8 cellular contexts compared by ENCODE assay signal in the genomic region with DNA sequence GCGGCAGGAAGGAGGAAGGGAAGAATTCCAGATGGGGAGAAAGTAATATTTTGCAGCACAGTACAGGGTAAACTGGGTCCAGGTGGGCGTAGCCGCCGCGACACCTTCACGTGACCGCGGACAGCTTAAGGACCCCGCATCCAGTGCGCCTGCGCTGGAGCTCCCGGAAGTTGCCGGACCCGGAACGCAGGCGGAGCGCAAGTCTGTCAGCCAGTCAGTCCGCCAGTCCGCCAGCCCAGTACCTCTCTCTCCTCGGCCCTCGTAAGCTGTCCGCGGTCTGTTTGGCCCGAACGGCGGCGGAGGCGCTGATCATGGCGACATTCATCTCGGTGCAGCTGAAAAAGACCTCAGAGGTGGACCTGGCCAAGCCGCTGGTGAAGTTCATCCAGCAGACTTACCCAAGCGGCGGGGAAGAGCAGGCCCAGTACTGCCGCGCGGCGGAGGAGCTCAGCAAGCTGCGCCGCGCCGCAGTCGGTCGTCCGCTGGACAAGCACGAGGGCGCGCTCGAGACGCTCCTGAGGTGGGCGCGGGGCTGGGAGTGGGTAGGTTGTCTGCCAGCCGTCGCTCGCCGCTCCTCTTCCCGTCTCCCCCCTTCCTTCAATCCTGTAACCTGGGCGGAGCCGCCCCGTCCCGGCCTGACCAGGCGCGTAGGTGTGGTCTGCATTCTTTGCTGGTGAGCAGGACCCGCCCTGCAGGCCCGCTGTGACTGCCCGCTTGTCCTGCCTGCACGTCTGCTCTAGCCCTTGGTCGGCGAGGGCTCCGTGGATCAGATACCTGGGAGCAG. TPM values are rescaled to one million over a fixed set of nuclear protein-coding genes. Genes with fewer than 3 reads are reported as not detected.
DNase-seq lines count a peak whose midpoint lies in the region; ATAC-seq and TF ChIP-seq lines count a peak whose summit lies in the region.

A gene with protein sequence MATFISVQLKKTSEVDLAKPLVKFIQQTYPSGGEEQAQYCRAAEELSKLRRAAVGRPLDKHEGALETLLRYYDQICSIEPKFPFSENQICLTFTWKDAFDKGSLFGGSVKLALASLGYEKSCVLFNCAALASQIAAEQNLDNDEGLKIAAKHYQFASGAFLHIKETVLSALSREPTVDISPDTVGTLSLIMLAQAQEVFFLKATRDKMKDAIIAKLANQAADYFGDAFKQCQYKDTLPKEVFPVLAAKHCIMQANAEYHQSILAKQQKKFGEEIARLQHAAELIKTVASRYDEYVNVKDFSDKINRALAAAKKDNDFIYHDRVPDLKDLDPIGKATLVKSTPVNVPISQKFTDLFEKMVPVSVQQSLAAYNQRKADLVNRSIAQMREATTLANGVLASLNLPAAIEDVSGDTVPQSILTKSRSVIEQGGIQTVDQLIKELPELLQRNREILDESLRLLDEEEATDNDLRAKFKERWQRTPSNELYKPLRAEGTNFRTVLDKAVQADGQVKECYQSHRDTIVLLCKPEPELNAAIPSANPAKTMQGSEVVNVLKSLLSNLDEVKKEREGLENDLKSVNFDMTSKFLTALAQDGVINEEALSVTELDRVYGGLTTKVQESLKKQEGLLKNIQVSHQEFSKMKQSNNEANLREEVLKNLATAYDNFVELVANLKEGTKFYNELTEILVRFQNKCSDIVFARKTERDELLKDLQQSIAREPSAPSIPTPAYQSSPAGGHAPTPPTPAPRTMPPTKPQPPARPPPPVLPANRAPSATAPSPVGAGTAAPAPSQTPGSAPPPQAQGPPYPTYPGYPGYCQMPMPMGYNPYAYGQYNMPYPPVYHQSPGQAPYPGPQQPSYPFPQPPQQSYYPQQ (plus strand): TSS at position 213 of the 784 bp plus-strand sequence. CDS start 99 bp downstream, at position 312.

- TF ChIP-seq CTCF in CD14-positive monocyte (IDR thresholded peaks at IDR 0.05) (peak; percentile 12), liver (IDR thresholded peaks at IDR 0.05; ENCODE audit: low read depth, low read length, missing input control) (no peak)

- H3K9me3 ChIP-seq in liver (ENCODE audit: control insufficient read depth in 4 of 4, low read length in 3 of 4), result no peaks in the 10 kb centered on the region

- peak; percentile 94 for ATAC-seq in GM19324 (IDR thresholded peaks at IDR 0.05; ENCODE audit: low FRiP score, unreplicated experiment)
- peak; percentile 70 for ATAC-seq in HG03469 (IDR thresholded peaks at IDR 0.05; ENCODE audit: unreplicated experiment)

- H3K4me1 ChIP-seq in liver (ENCODE audit: control insufficient read depth in 4 of 4, insufficient read depth in 4 of 4, low read length in 3 of 4), result peaks cover 6 to 41% (median 25%) of the 10 kb centered on the region in 4 donors

- H3K27ac ChIP-seq in liver (ENCODE audit: low read depth in 1 of 2, low read length in 2 of 2), result peak within 1 kb of the TSS; percentile 92 to 95

- H3K9me3 Mint-ChIP-seq in CD14-positive monocyte, result no peaks in the 10 kb centered on the region

- H3K4me3 ChIP-seq in liver (ENCODE audit: low read depth in 1 of 3, low read length in 3 of 3), result peak within 1 kb of the TSS; percentile 80 to 94 (median 85)

- H3K36me3 Mint-ChIP-seq in CD14-positive monocyte, result peaks cover 7 to 15% of the 10 kb centered on the region in 2 donors

- intact Hi-C loops in CD14-positive monocyte (cut with micrococcal nuclease), result loop anchor here in 1 of 2 donors (10.0 kb wide), 1 partner anchor 134 kb away; no protein-coding TSS in a partner anchor

- peak; percentile 91 for DNase-seq in CD14-positive monocyte (ENCODE audit: low spot score)
- DNase-seq in NCI-H748 treated with DMSO at 0.1 percent for 48 hours (lab: John Stamatoyannopoulos, UW), result peak; percentile 65
- DNase-seq in activated CD4-positive, alpha-beta T cell treated with anti-CD3 and anti-CD28 coated beads, Interleukin-2, amount 50 U/mL, for 4 hours, result peak; percentile 77 to 80
- peak; percentile 95 for DNase-seq in dermis blood vessel endothelial cell
- DNase-seq in stimulated activated CD4-positive, alpha-beta T cell treated with anti-CD3 and anti-CD28 coated beads, Interleukin-4, amount 100 ng/mL, for 24 hours, result peak; percentile 92

- H3K9ac ChIP-seq in liver (ENCODE audit: low read depth in 1 of 2, low read length in 2 of 2), result peak within 1 kb of the TSS; percentile 71 to 75

- H3K27me3 Mint-ChIP-seq in CD14-positive monocyte (ENCODE audit: low read depth in 3 of 3), result no peaks in the 10 kb centered on the region

- under 1% methylated on average over 69 of the region's 69 CpGs for WGBS in liver

- H3K4me3 Mint-ChIP-seq in CD14-positive monocyte, result peak within 1 kb of the TSS; percentile 92 to 99

- TF ChIP-seq RAD21 in liver (IDR thresholded peaks at IDR 0.05), result peak in 1 of 2 donors; percentile 14

- H3K36me3 ChIP-seq in liver (ENCODE audit: control insufficient read depth in 4 of 4, insufficient read depth in 3 of 4, low read depth in 1 of 4, low read length in 3 of 4), result no peaks in the 10 kb centered on the region

- peak within 1 kb of the TSS; percentile 96 to 99 (median 98) for H3K27ac Mint-ChIP-seq in CD14-positive monocyte

- no peaks in the 10 kb centered on the region for H3K27me3 ChIP-seq in liver (ENCODE audit: control insufficient read depth in 4 of 4, insufficient read depth in 4 of 4, low read length in 3 of 4)

- H3K4me1 Mint-ChIP-seq in CD14-positive monocyte, result peaks cover 54% of the 10 kb centered on the region

TF ChIP-seq in liver, 16 proteins besides CTCF, POLR2A, EP300 and RAD21:
- TF ChIP-seq HNF4G (IDR thresholded peaks at IDR 0.05) (no peak), TAF1 (conservative IDR thresholded peaks at IDR 0.05) (peak; percentile 73), JUND (IDR thresholded peaks at IDR 0.05) (no peak), RXRA (IDR thresholded peaks at IDR 0.05) (peak; percentile 23 to 26), FOXA2 (IDR thresholded peaks at IDR 0.05) (no peak), SP1 (IDR thresholded peaks at IDR 0.05) (no peak), HNF4A (conservative IDR thresholded peaks at IDR 0.05) (no peak), EGR1 (IDR thresholded peaks at IDR 0.05; ENCODE audit: low read depth in 2 of 2) (peak in 1 of 2 donors; percentile 29), GABPA (IDR thresholded peaks at IDR 0.05 in 1 of 2, conservative IDR thresholded peaks at IDR 0.05 in 1 of 2) (peak; percentile 82 to 93), NR2F2 (IDR thresholded peaks at IDR 0.05) (no peak), FOXA1 (IDR thresholded peaks at IDR 0.05) (no peak), YY1 (IDR thresholded peaks at IDR 0.05) (peak; percentile 73)
- TF ChIP-seq, protein P1, sequence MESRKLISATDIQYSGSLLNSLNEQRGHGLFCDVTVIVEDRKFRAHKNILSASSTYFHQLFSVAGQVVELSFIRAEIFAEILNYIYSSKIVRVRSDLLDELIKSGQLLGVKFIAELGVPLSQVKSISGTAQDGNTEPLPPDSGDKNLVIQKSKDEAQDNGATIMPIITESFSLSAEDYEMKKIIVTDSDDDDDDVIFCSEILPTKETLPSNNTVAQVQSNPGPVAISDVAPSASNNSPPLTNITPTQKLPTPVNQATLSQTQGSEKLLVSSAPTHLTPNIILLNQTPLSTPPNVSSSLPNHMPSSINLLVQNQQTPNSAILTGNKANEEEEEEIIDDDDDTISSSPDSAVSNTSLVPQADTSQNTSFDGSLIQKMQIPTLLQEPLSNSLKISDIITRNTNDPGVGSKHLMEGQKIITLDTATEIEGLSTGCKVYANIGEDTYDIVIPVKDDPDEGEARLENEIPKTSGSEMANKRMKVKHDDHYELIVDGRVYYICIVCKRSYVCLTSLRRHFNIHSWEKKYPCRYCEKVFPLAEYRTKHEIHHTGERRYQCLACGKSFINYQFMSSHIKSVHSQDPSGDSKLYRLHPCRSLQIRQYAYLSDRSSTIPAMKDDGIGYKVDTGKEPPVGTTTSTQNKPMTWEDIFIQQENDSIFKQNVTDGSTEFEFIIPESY (IDR thresholded peaks at IDR 0.05), result peak; percentile 24
- TF ChIP-seq, protein P2, sequence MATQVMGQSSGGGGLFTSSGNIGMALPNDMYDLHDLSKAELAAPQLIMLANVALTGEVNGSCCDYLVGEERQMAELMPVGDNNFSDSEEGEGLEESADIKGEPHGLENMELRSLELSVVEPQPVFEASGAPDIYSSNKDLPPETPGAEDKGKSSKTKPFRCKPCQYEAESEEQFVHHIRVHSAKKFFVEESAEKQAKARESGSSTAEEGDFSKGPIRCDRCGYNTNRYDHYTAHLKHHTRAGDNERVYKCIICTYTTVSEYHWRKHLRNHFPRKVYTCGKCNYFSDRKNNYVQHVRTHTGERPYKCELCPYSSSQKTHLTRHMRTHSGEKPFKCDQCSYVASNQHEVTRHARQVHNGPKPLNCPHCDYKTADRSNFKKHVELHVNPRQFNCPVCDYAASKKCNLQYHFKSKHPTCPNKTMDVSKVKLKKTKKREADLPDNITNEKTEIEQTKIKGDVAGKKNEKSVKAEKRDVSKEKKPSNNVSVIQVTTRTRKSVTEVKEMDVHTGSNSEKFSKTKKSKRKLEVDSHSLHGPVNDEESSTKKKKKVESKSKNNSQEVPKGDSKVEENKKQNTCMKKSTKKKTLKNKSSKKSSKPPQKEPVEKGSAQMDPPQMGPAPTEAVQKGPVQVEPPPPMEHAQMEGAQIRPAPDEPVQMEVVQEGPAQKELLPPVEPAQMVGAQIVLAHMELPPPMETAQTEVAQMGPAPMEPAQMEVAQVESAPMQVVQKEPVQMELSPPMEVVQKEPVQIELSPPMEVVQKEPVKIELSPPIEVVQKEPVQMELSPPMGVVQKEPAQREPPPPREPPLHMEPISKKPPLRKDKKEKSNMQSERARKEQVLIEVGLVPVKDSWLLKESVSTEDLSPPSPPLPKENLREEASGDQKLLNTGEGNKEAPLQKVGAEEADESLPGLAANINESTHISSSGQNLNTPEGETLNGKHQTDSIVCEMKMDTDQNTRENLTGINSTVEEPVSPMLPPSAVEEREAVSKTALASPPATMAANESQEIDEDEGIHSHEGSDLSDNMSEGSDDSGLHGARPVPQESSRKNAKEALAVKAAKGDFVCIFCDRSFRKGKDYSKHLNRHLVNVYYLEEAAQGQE (IDR thresholded peaks at IDR 0.05), result peak; percentile 55
- TF ChIP-seq, protein P3, sequence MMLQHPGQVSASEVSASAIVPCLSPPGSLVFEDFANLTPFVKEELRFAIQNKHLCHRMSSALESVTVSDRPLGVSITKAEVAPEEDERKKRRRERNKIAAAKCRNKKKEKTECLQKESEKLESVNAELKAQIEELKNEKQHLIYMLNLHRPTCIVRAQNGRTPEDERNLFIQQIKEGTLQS (IDR thresholded peaks at IDR 0.05), result no peak
- TF ChIP-seq, protein P4, sequence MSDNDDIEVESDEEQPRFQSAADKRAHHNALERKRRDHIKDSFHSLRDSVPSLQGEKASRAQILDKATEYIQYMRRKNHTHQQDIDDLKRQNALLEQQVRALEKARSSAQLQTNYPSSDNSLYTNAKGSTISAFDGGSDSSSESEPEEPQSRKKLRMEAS (IDR thresholded peaks at IDR 0.05), result peak; percentile 47

RNA-seq across cellular contexts. Expression of the gene that starts here (rescaled TPM):
- polyA plus RNA-seq in CD14-positive monocyte (100 to 1,000 TPM in 1 of 2 donors, 10 to 100 TPM in 1; 90.2 to 100 TPM), liver (10 to 100 TPM; 31.9 to 50.9 TPM)
- total RNA-seq in dermis blood vessel endothelial cell (325 and 401 TPM in 2 replicates), liver (10 to 100 TPM; 44.8 to 73.8 TPM)

Comparison
In these comparisons a context has a peak if more than half of its experiments do, and no peak if none do; other contexts are left out.
1. Peak in every context shown above with its lines: DNase-seq, ATAC-seq, H3K4me3 ChIP-seq and H3K27ac ChIP-seq.